ENCODE assay signal across 8 cellular contexts in the genomic region with DNA sequence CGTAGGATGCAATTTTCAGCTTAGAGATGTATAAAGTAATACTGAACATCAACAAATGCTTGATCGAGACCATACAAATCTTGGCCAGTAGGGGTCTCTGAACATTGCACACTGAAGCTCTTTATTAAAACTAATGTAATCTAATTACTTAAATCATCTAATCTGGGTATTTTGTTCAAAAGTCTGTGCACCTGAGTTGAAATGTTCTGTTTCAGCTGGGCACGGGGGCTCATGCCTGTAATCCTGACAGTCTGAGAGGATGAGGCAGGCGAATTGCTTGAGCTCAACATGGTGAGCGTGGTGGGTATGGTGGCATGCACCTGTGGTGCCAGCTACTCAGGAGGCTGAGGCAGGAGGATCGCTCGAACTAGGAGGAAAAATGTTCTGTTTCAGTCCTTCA. TPM values are rescaled to one million over a fixed set of nuclear protein-coding genes. Genes with fewer than 3 reads are reported as not detected.
DNase-seq lines count a peak whose midpoint lies in the region; ATAC-seq and TF ChIP-seq lines count a peak whose summit lies in the region.

No MANE protein-coding gene starts in this region.

- H3K9me3 Mint-ChIP-seq in progenitor cell of endocrine pancreas (ENCODE audit: low read depth): no peaks in the 10 kb centered on the region

- H3K36me3 Mint-ChIP-seq in progenitor cell of endocrine pancreas (ENCODE audit: insufficient read depth): no peaks in the 10 kb centered on the region

- H3K4me1 Mint-ChIP-seq in progenitor cell of endocrine pancreas (ENCODE audit: low read depth): no peaks in the 10 kb centered on the region

- no peaks in the 10 kb centered on the region for H3K27me3 Mint-ChIP-seq in progenitor cell of endocrine pancreas

- TF ChIP-seq CTCF in epithelial cell of esophagus (IDR thresholded peaks at IDR 0.05; ENCODE audit: insufficient read depth, low read depth, low read length, missing control alignments) (peak; percentile 71), progenitor cell of endocrine pancreas (IDR thresholded peaks at IDR 0.05; ENCODE audit: unreplicated experiment) (peak; percentile 71)

- ATAC-seq in HG02943 (IDR thresholded peaks at IDR 0.05; ENCODE audit: low read depth, unreplicated experiment): peak; percentile 67

- no peak overlapping the region for H3K4me3 Mint-ChIP-seq in progenitor cell of endocrine pancreas (ENCODE audit: low read depth)

- DNase-seq in D341Med (ENCODE audit: low spot score) (peak; percentile 41), epithelial cell of esophagus (ENCODE audit: low read depth) (peak; percentile 62), progenitor cell of endocrine pancreas (ENCODE audit: low spot score, unreplicated experiment) (no peak), NCI-H146 treated with DMSO at 0.1 percent for 48 hours (lab: John Stamatoyannopoulos, UW; ENCODE audit: unreplicated experiment) (no peak), NCI-H146 (lab: John Stamatoyannopoulos, UW) (no peak), mucosa of gallbladder (ENCODE audit: low spot score) (no peak)
- peak; percentile 12 to 63 for DNase-seq in activated CD4-positive, alpha-beta T cell treated with anti-CD3 and anti-CD28 coated beads for 4 hours

- no peak overlapping the region for H3K27ac Mint-ChIP-seq in progenitor cell of endocrine pancreas

- no peak overlapping the region for H3K4me3 ChIP-seq in epithelial cell of esophagus (ENCODE audit: low read length)

RNA-seq across cellular contexts. Expression of a gene that starts 41.0 kb away (rescaled TPM):
- total RNA-seq in progenitor cell of endocrine pancreas (not detected in 2 replicates), mucosa of gallbladder (0.40 TPM)

Comparison
In these comparisons a context has a peak if more than half of its experiments do, and no peak if none do; other contexts are left out.
1. DNase-seq: peak in D341Med (single experiment), activated CD4-positive, alpha-beta T cell treated with anti-CD3 and anti-CD28 coated beads for 4 hours (2 of 2) and epithelial cell of esophagus (single experiment); none in progenitor cell of endocrine pancreas (single experiment), NCI-H146 treated with DMSO at 0.1 percent for 48 hours (single experiment), NCI-H146 (single experiment) and mucosa of gallbladder (single experiment).